ENCODE assay signal across 1 cellular context in the genomic region with DNA sequence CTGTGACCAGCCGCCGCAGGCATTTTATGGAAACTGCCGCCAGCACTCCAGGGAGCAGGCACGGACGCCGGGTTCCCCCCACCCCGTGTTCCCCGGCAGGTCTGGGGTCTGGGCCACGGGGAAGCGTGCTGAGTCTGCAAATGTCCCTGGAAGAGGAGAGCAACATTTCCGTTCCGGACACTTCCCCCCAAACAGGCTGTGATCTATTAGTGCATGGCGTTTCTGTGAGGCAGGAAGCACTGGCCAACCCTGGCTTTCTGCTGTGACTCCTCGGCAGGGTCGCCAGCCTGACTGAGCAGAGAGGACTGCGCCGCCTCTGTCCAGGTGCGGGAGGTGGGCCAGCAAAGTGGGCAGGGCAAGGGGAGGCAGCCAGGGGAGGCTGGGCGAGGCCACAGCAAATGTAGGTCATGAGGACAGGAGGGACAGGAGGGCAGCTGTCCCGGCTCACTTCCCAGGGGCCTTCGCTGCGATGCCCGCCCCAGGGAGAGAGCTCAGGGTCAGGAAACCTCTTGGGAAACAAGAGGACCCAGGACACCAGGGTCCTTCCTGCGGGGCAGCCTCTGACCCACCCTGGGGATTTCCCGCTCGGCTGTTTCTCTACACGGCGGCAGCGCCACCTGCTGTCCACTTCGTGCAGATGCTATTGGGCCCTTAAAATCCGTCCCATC.
TF ChIP-seq lines count a peak whose summit lies in the region.

No MANE protein-coding gene starts in this region.

TF ChIP-seq in endothelial cell of umbilical vein, 7 proteins besides CTCF, POLR2A, EP300 and RAD21:
- TF ChIP-seq JUN (IDR thresholded peaks at IDR 0.05; ENCODE audit: borderline replicate concordance, insufficient read depth, insufficient read length, low read depth) (no peak), EZH2 (IDR thresholded peaks at IDR 0.05; ENCODE audit: borderline replicate concordance, low read depth, low read length, severe bottlenecking) (no peak), FOS (IDR thresholded peaks at IDR 0.05; ENCODE audit: borderline replicate concordance, insufficient read depth, low read length) (no peak), MYC (IDR thresholded peaks at IDR 0.05; ENCODE audit: low read depth, low read length) (no peak)
- TF ChIP-seq, protein P1, sequence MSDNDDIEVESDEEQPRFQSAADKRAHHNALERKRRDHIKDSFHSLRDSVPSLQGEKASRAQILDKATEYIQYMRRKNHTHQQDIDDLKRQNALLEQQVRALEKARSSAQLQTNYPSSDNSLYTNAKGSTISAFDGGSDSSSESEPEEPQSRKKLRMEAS (IDR thresholded peaks at IDR 0.05; ENCODE audit: insufficient read depth, insufficient read length): no peak
